3 cellular contexts compared by ENCODE assay signal in the genomic region with DNA sequence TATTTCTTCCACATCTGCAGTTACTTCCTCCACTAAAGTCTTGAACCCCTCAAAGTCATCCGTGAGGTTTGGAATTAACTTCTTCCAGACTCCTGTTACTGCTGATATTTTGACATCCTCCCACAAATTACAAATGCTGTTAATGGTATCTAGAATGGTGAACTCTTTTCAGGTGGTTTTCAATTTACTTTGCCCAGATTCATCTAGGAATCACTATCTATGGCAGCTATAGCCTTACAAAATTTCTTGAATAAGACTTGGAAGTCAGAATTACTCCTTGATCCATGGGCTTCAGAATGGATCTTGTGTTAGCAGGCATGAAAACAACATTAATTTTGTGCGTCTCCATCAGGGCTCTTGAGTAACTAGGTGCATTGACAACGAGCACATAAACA.
TF ChIP-seq lines count a peak whose summit lies in the region.

No MANE protein-coding gene starts in this region.

TF ChIP-seq in SK-N-SH, 30 proteins besides CTCF, POLR2A, EP300 and RAD21 (continues in another document):
- TF ChIP-seq FOXM1 (IDR thresholded peaks at IDR 0.05; ENCODE audit: low read depth) (no peak), GABPA (IDR thresholded peaks at IDR 0.05; ENCODE audit: low read depth) (no peak), RXRA (IDR thresholded peaks at IDR 0.05; ENCODE audit: borderline replicate concordance, low read depth) (no peak), FOXJ3 (CRISPR knock-in tag; IDR thresholded peaks at IDR 0.05) (no peak), JUND (IDR thresholded peaks at IDR 0.05) (no peak), MAX (IDR thresholded peaks at IDR 0.05; ENCODE audit: low read depth) (no peak), TAF1 (IDR thresholded peaks at IDR 0.05; ENCODE audit: borderline replicate concordance, low read depth, low read length) (no peak), MXI1 (IDR thresholded peaks at IDR 0.05; ENCODE audit: low read depth, low read length) (no peak), MEF2A (IDR thresholded peaks at IDR 0.05; ENCODE audit: borderline replicate concordance, low read depth) (no peak), TEAD4 (IDR thresholded peaks at IDR 0.05; ENCODE audit: borderline replicate concordance, insufficient read depth) (no peak), ELF1 (IDR thresholded peaks at IDR 0.05) (no peak), EZH2phosphoT487 (IDR thresholded peaks at IDR 0.05; ENCODE audit: borderline replicate concordance, low read depth) (no peak), USF1 (IDR thresholded peaks at IDR 0.05; ENCODE audit: borderline replicate concordance, low read depth) (no peak), YY1 (IDR thresholded peaks at IDR 0.05; ENCODE audit: low read depth) (no peak)
- TF ChIP-seq, protein P1, sequence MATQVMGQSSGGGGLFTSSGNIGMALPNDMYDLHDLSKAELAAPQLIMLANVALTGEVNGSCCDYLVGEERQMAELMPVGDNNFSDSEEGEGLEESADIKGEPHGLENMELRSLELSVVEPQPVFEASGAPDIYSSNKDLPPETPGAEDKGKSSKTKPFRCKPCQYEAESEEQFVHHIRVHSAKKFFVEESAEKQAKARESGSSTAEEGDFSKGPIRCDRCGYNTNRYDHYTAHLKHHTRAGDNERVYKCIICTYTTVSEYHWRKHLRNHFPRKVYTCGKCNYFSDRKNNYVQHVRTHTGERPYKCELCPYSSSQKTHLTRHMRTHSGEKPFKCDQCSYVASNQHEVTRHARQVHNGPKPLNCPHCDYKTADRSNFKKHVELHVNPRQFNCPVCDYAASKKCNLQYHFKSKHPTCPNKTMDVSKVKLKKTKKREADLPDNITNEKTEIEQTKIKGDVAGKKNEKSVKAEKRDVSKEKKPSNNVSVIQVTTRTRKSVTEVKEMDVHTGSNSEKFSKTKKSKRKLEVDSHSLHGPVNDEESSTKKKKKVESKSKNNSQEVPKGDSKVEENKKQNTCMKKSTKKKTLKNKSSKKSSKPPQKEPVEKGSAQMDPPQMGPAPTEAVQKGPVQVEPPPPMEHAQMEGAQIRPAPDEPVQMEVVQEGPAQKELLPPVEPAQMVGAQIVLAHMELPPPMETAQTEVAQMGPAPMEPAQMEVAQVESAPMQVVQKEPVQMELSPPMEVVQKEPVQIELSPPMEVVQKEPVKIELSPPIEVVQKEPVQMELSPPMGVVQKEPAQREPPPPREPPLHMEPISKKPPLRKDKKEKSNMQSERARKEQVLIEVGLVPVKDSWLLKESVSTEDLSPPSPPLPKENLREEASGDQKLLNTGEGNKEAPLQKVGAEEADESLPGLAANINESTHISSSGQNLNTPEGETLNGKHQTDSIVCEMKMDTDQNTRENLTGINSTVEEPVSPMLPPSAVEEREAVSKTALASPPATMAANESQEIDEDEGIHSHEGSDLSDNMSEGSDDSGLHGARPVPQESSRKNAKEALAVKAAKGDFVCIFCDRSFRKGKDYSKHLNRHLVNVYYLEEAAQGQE (IDR thresholded peaks at IDR 0.05; ENCODE audit: low read depth, low read length), result no peak
- TF ChIP-seq, protein P2, sequence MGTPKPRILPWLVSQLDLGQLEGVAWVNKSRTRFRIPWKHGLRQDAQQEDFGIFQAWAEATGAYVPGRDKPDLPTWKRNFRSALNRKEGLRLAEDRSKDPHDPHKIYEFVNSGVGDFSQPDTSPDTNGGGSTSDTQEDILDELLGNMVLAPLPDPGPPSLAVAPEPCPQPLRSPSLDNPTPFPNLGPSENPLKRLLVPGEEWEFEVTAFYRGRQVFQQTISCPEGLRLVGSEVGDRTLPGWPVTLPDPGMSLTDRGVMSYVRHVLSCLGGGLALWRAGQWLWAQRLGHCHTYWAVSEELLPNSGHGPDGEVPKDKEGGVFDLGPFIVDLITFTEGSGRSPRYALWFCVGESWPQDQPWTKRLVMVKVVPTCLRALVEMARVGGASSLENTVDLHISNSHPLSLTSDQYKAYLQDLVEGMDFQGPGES (IDR thresholded peaks at IDR 0.05; ENCODE audit: low read depth, low read length), result no peak

TF ChIP-seq in SK-N-SH treated with all-trans-retinoic acid at 6 μM for 48 hours, 23 proteins besides CTCF, POLR2A, EP300 and RAD21 (continues in another document):
- TF ChIP-seq SNAI2 (CRISPR knock-in tag; IDR thresholded peaks at IDR 0.05) (no peak), GLIS3 (CRISPR knock-in tag; IDR thresholded peaks at IDR 0.05) (no peak), ZFP3 (CRISPR knock-in tag; IDR thresholded peaks at IDR 0.05) (no peak), ZFP30 (CRISPR knock-in tag; IDR thresholded peaks at IDR 0.05) (no peak), RARB (CRISPR knock-in tag; IDR thresholded peaks at IDR 0.05) (no peak), ZC3H10 (CRISPR knock-in tag; IDR thresholded peaks at IDR 0.05) (no peak), ZNF70 (CRISPR knock-in tag; IDR thresholded peaks at IDR 0.05) (no peak), PATZ1 (CRISPR knock-in tag; IDR thresholded peaks at IDR 0.05; ENCODE audit: borderline replicate concordance) (no peak), ZNF8 (CRISPR knock-in tag; IDR thresholded peaks at IDR 0.05) (no peak), TOX (CRISPR knock-in tag; IDR thresholded peaks at IDR 0.05; ENCODE audit: borderline replicate concordance) (no peak), ESRRG (CRISPR knock-in tag; IDR thresholded peaks at IDR 0.05) (no peak), TCF4 (CRISPR knock-in tag; IDR thresholded peaks at IDR 0.05; ENCODE audit: borderline replicate concordance) (no peak), BACH2 (CRISPR knock-in tag; IDR thresholded peaks at IDR 0.05; ENCODE audit: borderline replicate concordance) (no peak)
- TF ChIP-seq, protein P3, sequence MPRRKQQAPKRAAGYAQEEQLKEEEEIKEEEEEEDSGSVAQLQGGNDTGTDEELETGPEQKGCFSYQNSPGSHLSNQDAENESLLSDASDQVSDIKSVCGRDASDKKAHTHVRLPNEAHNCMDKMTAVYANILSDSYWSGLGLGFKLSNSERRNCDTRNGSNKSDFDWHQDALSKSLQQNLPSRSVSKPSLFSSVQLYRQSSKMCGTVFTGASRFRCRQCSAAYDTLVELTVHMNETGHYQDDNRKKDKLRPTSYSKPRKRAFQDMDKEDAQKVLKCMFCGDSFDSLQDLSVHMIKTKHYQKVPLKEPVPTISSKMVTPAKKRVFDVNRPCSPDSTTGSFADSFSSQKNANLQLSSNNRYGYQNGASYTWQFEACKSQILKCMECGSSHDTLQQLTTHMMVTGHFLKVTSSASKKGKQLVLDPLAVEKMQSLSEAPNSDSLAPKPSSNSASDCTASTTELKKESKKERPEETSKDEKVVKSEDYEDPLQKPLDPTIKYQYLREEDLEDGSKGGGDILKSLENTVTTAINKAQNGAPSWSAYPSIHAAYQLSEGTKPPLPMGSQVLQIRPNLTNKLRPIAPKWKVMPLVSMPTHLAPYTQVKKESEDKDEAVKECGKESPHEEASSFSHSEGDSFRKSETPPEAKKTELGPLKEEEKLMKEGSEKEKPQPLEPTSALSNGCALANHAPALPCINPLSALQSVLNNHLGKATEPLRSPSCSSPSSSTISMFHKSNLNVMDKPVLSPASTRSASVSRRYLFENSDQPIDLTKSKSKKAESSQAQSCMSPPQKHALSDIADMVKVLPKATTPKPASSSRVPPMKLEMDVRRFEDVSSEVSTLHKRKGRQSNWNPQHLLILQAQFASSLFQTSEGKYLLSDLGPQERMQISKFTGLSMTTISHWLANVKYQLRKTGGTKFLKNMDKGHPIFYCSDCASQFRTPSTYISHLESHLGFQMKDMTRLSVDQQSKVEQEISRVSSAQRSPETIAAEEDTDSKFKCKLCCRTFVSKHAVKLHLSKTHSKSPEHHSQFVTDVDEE (CRISPR knock-in tag; IDR thresholded peaks at IDR 0.05), result no peak
- TF ChIP-seq, protein P4, sequence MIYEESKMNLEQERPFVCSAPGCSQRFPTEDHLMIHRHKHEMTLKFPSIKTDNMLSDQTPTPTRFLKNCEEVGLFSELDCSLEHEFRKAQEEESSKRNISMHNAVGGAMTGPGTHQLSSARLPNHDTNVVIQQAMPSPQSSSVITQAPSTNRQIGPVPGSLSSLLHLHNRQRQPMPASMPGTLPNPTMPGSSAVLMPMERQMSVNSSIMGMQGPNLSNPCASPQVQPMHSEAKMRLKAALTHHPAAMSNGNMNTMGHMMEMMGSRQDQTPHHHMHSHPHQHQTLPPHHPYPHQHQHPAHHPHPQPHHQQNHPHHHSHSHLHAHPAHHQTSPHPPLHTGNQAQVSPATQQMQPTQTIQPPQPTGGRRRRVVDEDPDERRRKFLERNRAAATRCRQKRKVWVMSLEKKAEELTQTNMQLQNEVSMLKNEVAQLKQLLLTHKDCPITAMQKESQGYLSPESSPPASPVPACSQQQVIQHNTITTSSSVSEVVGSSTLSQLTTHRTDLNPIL (CRISPR knock-in tag; IDR thresholded peaks at IDR 0.05; ENCODE audit: low read depth), result no peak

TF ChIP-seq in K562, 482 proteins besides CTCF, POLR2A, EP300 and RAD21 (continues in another document):
- TF ChIP-seq FOSL1 (tag; conservative IDR thresholded peaks at IDR 0.05) (peak; percentile 42; the same call in 1 of the 2 replicates), MEIS2 (IDR thresholded peaks at IDR 0.05; ENCODE audit: partially characterized antibody) (no peak), ZNF347 (CRISPR knock-in tag; IDR thresholded peaks at IDR 0.05; ENCODE audit: low read depth) (no peak), DDX20 (tag; IDR thresholded peaks at IDR 0.05; ENCODE audit: low read depth) (0 out of 2 replicates have a peak, but pooled peaks have one; percentile 11), NFRKB (IDR thresholded peaks at IDR 0.05; ENCODE audit: low read depth) (peak; percentile 78; the same call in 1 of the 2 replicates), MTA1 (IDR thresholded peaks at IDR 0.05; ENCODE audit: borderline replicate concordance) (no peak), ZNF644 (tag; IDR thresholded peaks at IDR 0.05; ENCODE audit: low read depth) (0 out of 2 replicates have a peak, but pooled peaks have one; percentile 0), FOXK2 (conservative IDR thresholded peaks at IDR 0.05 in 1 of 2, IDR thresholded peaks at IDR 0.05 in 1 of 2; ENCODE audit: low read depth in 2 of 2) (0 out of 4 replicates have a peak, but pooled peaks of 1 of the 2 experiments have one; percentile 24), ATF6 (CRISPR knock-in tag; IDR thresholded peaks at IDR 0.05) (0 out of 2 replicates have a peak, but pooled peaks have one; percentile 52), JUND (IDR thresholded peaks at IDR 0.05; ENCODE audit: borderline replicate concordance, low read depth, low read length) (no peak), JUND (tag; IDR thresholded peaks at IDR 0.05; ENCODE audit: borderline replicate concordance, low read depth, low read length) (no peak), NR2C1 (IDR thresholded peaks at IDR 0.05) (0 out of 2 replicates have a peak, but pooled peaks have one; percentile 2), NR2C1 (tag; IDR thresholded peaks at IDR 0.05) (no peak), U2AF1 (optimal IDR thresholded peaks at IDR 0.05; ENCODE audit: low read depth, low read length) (no peak), SMARCA4 (IDR thresholded peaks at IDR 0.05) (no peak)
- TF ChIP-seq, protein P5, sequence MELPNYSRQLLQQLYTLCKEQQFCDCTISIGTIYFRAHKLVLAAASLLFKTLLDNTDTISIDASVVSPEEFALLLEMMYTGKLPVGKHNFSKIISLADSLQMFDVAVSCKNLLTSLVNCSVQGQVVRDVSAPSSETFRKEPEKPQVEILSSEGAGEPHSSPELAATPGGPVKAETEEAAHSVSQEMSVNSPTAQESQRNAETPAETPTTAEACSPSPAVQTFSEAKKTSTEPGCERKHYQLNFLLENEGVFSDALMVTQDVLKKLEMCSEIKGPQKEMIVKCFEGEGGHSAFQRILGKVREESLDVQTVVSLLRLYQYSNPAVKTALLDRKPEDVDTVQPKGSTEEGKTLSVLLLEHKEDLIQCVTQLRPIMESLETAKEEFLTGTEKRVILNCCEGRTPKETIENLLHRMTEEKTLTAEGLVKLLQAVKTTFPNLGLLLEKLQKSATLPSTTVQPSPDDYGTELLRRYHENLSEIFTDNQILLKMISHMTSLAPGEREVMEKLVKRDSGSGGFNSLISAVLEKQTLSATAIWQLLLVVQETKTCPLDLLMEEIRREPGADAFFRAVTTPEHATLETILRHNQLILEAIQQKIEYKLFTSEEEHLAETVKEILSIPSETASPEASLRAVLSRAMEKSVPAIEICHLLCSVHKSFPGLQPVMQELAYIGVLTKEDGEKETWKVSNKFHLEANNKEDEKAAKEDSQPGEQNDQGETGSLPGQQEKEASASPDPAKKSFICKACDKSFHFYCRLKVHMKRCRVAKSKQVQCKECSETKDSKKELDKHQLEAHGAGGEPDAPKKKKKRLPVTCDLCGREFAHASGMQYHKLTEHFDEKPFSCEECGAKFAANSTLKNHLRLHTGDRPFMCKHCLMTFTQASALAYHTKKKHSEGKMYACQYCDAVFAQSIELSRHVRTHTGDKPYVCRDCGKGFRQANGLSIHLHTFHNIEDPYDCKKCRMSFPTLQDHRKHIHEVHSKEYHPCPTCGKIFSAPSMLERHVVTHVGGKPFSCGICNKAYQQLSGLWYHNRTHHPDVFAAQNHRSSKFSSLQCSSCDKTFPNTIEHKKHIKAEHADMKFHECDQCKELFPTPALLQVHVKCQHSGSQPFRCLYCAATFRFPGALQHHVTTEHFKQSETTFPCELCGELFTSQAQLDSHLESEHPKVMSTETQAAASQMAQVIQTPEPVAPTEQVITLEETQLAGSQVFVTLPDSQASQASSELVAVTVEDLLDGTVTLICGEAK (IDR thresholded peaks at IDR 0.05), result peak; percentile 36; the same call in 1 of the 2 replicates
- TF ChIP-seq, protein P5 (CRISPR knock-in tag; IDR thresholded peaks at IDR 0.05), result no peak
